24 cellular contexts compared by ENCODE assay signal in the genomic region with DNA sequence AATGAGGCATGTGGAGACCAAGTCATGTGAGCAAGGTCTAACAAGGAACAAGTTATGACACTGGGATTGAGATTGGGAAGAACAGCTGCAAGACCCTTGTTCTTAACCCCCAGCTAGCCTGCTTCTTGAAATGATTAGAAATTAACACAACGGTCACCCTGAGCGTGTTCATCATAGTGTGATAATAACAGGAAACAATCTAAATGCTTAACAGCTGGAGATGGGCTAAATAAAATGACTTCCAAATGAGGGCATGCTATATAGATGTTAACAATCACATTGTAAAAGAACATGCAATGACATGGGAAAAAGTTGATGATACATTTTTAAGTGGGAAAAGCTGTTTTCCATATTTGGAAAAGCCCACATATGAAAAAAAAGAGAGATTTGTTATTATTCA. TPM values are rescaled to one million over a fixed set of nuclear protein-coding genes. Genes with fewer than 3 reads are reported as not detected.
A peak's percentile ranks its signal among the peaks of the same experiment; 100 is the strongest.
DNase-seq lines count a peak whose midpoint lies in the region; ATAC-seq and TF ChIP-seq lines count a peak whose summit lies in the region.
"Had no signal": no experiment of that assay in that cellular context is flagged by ENCODE, and none has a peak within 500 bp of the region (broad histone marks: within the 10 kb centered on the region; RNA-seq: fewer than 3 reads in every experiment).

No MANE protein-coding gene starts in this region.

- no peak overlapping the region for H3K27ac Mint-ChIP-seq in natural killer cell
- no peak overlapping the region for H3K27ac Mint-ChIP-seq in natural killer cell treated with Interleukin-12 subunit alpha and Interleukin-12 subunit beta and Interleukin-15 and Interleukin-18, amount 100 ng/mL, for 72 hours
- H3K27ac Mint-ChIP-seq in endothelial cell (ENCODE audit: unreplicated experiment) = peak overlapping the region; percentile 33
- H3K27ac Mint-ChIP-seq in osteocyte (ENCODE audit: unreplicated experiment) = peak overlapping the region; percentile 79
- H3K27ac Mint-ChIP-seq: activated CD4-positive, alpha-beta memory T cell treated with anti-CD3 and anti-CD28 coated beads for 36 hours; activated naive CD8-positive, alpha-beta T cell; activated T-helper 2 cell treated with anti-CD3 and anti-CD28 coated beads, Interferon-gamma antibody, Interleukin-2, Interleukin-4, amounts not matched to agents 10 μg/mL and 5 μg/mL and 100 μg/mL, durations not matched to agents 14 hours and 24 hours and 36 hours; T-helper 17 cell had no signal

- intact Hi-C loops in natural killer cell (cut with micrococcal nuclease) = no loop called here

- peaks cover 55 to 62% of the 10 kb centered on the region in 2 donors for H3K4me1 Mint-ChIP-seq in natural killer cell
- H3K4me1 Mint-ChIP-seq in natural killer cell treated with Interleukin-12 subunit alpha and Interleukin-12 subunit beta and Interleukin-15 and Interleukin-18, amount 100 ng/mL, for 72 hours (ENCODE audit: low read depth in 2 of 2) = peaks cover 26 to 34% of the 10 kb centered on the region in 2 donors
- H3K4me1 Mint-ChIP-seq in endothelial cell (ENCODE audit: unreplicated experiment) = peaks cover 30% of the 10 kb centered on the region
- peaks cover 63% of the 10 kb centered on the region for H3K4me1 Mint-ChIP-seq in osteocyte (ENCODE audit: unreplicated experiment)

- H3K27me3 Mint-ChIP-seq in natural killer cell (ENCODE audit: low read depth in 2 of 2) (peaks cover 6 to 10% of the 10 kb centered on the region in 2 donors), endothelial cell (ENCODE audit: unreplicated experiment) (peaks cover 11% of the 10 kb centered on the region), osteocyte (ENCODE audit: unreplicated experiment) (no peaks in the 10 kb centered on the region)
- peaks cover 2 to 9% of the 10 kb centered on the region in 2 donors for H3K27me3 Mint-ChIP-seq in natural killer cell treated with Interleukin-12 subunit alpha and Interleukin-12 subunit beta and Interleukin-15 and Interleukin-18, amount 100 ng/mL, for 72 hours

- ATAC-seq in natural killer cell = peak in 2 of 3 donors; percentile 47 to 63
- no peak for ATAC-seq in natural killer cell treated with Interleukin-12 subunit alpha and Interleukin-12 subunit beta and Interleukin-15 and Interleukin-18, amount 100 ng/mL, for 72 hours
- ATAC-seq in HG03378 (IDR thresholded peaks at IDR 0.05; ENCODE audit: unreplicated experiment) = no peak
- ATAC-seq in GM19467 (IDR thresholded peaks at IDR 0.05; ENCODE audit: unreplicated experiment) = no peak
- ATAC-seq: activated CD4-positive, CD25-positive, alpha-beta regulatory T cell treated with anti-CD3 and anti-CD28 coated beads, Interleukin-2, amount 50 U/mL, for 24 hours; T-helper 17 cell had no signal

- TF ChIP-seq CTCF in natural killer cell (IDR thresholded peaks at IDR 0.05) = no peak
- TF ChIP-seq CTCF in endothelial cell (IDR thresholded peaks at IDR 0.05; ENCODE audit: unreplicated experiment) = no peak
- no peak for TF ChIP-seq CTCF in osteocyte (IDR thresholded peaks at IDR 0.05)

- H3K36me3 Mint-ChIP-seq in natural killer cell (no peaks in the 10 kb centered on the region), endothelial cell (ENCODE audit: low read depth, unreplicated experiment) (no peaks in the 10 kb centered on the region), osteocyte (ENCODE audit: unreplicated experiment) (peaks cover 5% of the 10 kb centered on the region)
- H3K36me3 Mint-ChIP-seq in natural killer cell treated with Interleukin-12 subunit alpha and Interleukin-12 subunit beta and Interleukin-15 and Interleukin-18, amount 100 ng/mL, for 72 hours = no peaks in the 10 kb centered on the region
- H3K36me3 Mint-ChIP-seq: activated CD4-positive, alpha-beta memory T cell treated with anti-CD3 and anti-CD28 coated beads for 36 hours; activated naive CD8-positive, alpha-beta T cell had no signal

- H3K4me3 Mint-ChIP-seq in natural killer cell (no peak overlapping the region), endothelial cell (ENCODE audit: unreplicated experiment) (no peak overlapping the region), osteocyte (ENCODE audit: unreplicated experiment) (no peak overlapping the region)
- no peak overlapping the region for H3K4me3 Mint-ChIP-seq in natural killer cell treated with Interleukin-12 subunit alpha and Interleukin-12 subunit beta and Interleukin-15 and Interleukin-18, amount 100 ng/mL, for 72 hours
- H3K4me3 Mint-ChIP-seq: activated CD4-positive, alpha-beta memory T cell treated with anti-CD3 and anti-CD28 coated beads for 36 hours; activated naive CD8-positive, alpha-beta T cell; H9; T-helper 17 cell had no signal

- H3K9me3 Mint-ChIP-seq in natural killer cell (no peaks in the 10 kb centered on the region), endothelial cell (ENCODE audit: unreplicated experiment) (no peaks in the 10 kb centered on the region), osteocyte (ENCODE audit: unreplicated experiment) (no peaks in the 10 kb centered on the region)
- H3K9me3 Mint-ChIP-seq in natural killer cell treated with Interleukin-12 subunit alpha and Interleukin-12 subunit beta and Interleukin-15 and Interleukin-18, amount 100 ng/mL, for 72 hours = no peaks in the 10 kb centered on the region
- H3K9me3 Mint-ChIP-seq: activated CD4-positive, alpha-beta memory T cell treated with anti-CD3 and anti-CD28 coated beads for 36 hours; activated T-helper 2 cell treated with anti-CD3 and anti-CD28 coated beads, Interferon-gamma antibody, Interleukin-2, Interleukin-4, amounts not matched to agents 10 μg/mL and 5 μg/mL and 100 μg/mL, durations not matched to agents 14 hours and 24 hours and 36 hours; H9 had no signal

- DNase-seq in natural killer cell (no peak), endothelial cell (ENCODE audit: low spot score) (no peak), osteocyte (ENCODE audit: extremely low spot score, unreplicated experiment) (no peak), amygdala (lab: John Stamatoyannopoulos, UW) (no peak)
- DNase-seq in natural killer cell treated with Interleukin-12 subunit alpha and Interleukin-12 subunit beta and Interleukin-15 and Interleukin-18, amount 100 ng/mL, for 72 hours (ENCODE audit: low spot score) = no peak
- DNase-seq: activated CD4-positive, alpha-beta memory T cell treated with anti-CD3 and anti-CD28 coated beads for 36 hours; activated CD8-positive, alpha-beta memory T cell treated with anti-CD3 and anti-CD28 coated beads, Interleukin-2, amount 50 U/mL, for 48 hours; Caco-2; DMS79; dorsolateral prefrontal cortex; H9; mesenchymal stem cell; NCI-H1092; NCI-H2029; NCI-H526; nucleus accumbens; stimulated activated CD4-positive, alpha-beta T cell treated with anti-CD3 and anti-CD28 coated beads, Interleukin-2, amount 100 ng/mL, for 24 hours; T-helper 17 cell; trophoblast cell had no signal

RNA-seq across cellular contexts. Expression of a gene that starts 47.6 kb away (rescaled TPM):
- total RNA-seq in natural killer cell = 1,000 to 10,000 TPM; 1,429 to 1,793 (median 1,744) TPM
- 1,000 to 10,000 TPM; 1,675 to 1,724 TPM for total RNA-seq in natural killer cell treated with Interleukin-12 subunit alpha and Interleukin-12 subunit beta and Interleukin-15 and Interleukin-18, amount 100 ng/mL, for 72 hours
- 2,729 TPM for total RNA-seq in endothelial cell (ENCODE audit: unreplicated experiment)
- 2,580 and 2,608 TPM in 2 replicates for total RNA-seq in osteocyte

Comparison
In these comparisons a context has a peak if more than half of its experiments do, and no peak if none do; other contexts are left out.
1. ATAC-seq: peak in natural killer cell (2 of 3); none in natural killer cell treated with Interleukin-12 subunit alpha and Interleukin-12 subunit beta and Interleukin-15 and Interleukin-18, amount 100 ng/mL, for 72 hours (0 of 2), HG03378 (single experiment) and GM19467 (single experiment).
2. H3K27ac Mint-ChIP-seq: peak in endothelial cell (single experiment) and osteocyte (single experiment); none in natural killer cell (0 of 2) and natural killer cell treated with Interleukin-12 subunit alpha and Interleukin-12 subunit beta and Interleukin-15 and Interleukin-18, amount 100 ng/mL, for 72 hours (0 of 2).